8 cellular contexts compared by ENCODE assay signal in the genomic region with DNA sequence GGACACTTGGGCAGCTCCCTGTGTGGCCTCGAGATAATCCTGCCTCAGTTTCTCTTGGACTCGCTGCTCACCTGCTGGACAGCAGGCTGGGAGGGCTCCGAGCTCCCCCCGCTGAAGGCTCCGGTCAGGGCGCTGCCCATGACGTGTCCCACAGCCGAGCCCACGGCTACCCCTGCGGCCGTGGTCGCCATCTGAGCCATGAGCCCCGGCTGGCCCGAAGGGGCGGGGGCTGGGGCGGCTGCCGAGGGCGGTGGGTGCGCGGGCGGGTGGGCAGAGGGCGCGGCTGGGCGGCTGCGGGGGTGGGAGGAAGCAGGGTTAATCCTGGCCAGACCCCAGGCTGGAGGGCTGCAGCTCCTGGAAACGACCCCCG. TPM values are rescaled to one million over a fixed set of nuclear protein-coding genes. Genes with fewer than 3 reads are reported as not detected.
DNase-seq lines count a peak whose midpoint lies in the region; ATAC-seq, FAIRE-seq and TF ChIP-seq lines count a peak whose summit lies in the region.

No MANE protein-coding gene starts in this region.

- TF ChIP-seq POLR2A in transverse colon (IDR thresholded peaks at IDR 0.05): no peak

- H3K4me1 ChIP-seq in lower lobe of right lung (peaks cover 52% of the 10 kb centered on the region), transverse colon (peaks cover 16 to 63% (median 35%) of the 10 kb centered on the region in 4 donors)

- TF ChIP-seq EP300 in transverse colon (IDR thresholded peaks at IDR 0.05; ENCODE audit: low read depth): no peak

- H3K9me3 ChIP-seq in lower lobe of right lung (no peaks in the 10 kb centered on the region), transverse colon (no peaks in the 10 kb centered on the region)

- in situ Hi-C loops in transverse colon (cut with MboI; ENCODE audit: low pct_ligation_motif_present in 1 of 4, low pct_unique_long_range_greater_than_20kb in 1 of 4, low sequenced_read_pairs in 3 of 4): no loop called here

- DNase-seq in activated CD8-positive, alpha-beta memory T cell treated with anti-CD3 and anti-CD28 coated beads, Interleukin-2, amount 10 ng/mL, durations not matched to agents 7 days and 5 days: no peak
- no peak for DNase-seq in activated CD8-positive, alpha-beta memory T cell treated with anti-CD3 and anti-CD28 coated beads, Interleukin-2, amount 50 U/mL, for 48 hours
- no peak for DNase-seq in bronchial epithelial cell (ENCODE audit: low read depth)
- no peak for DNase-seq in lower lobe of right lung
- no peak for DNase-seq in transverse colon
- DNase-seq in mucosa of gallbladder (ENCODE audit: low spot score): no peak

- 6% methylated on average over 14 of the region's 27 CpGs; no CpG with 5 or more reads in 1 of the 2 donors for WGBS in transverse colon (ENCODE audit: low coverage in 1 of 2), 2 donors

- TF ChIP-seq CTCF in bronchial epithelial cell (IDR thresholded peaks at IDR 0.05; ENCODE audit: insufficient read depth, low read length, severe bottlenecking) (no peak), lower lobe of right lung (IDR thresholded peaks at IDR 0.05) (no peak), transverse colon (IDR thresholded peaks at IDR 0.05) (no peak)

- H3K36me3 ChIP-seq in bronchial epithelial cell (ENCODE audit: control insufficient read depth, insufficient read depth, low read length): no peaks in the 10 kb centered on the region
- no peaks in the 10 kb centered on the region for H3K36me3 ChIP-seq in lower lobe of right lung
- H3K36me3 ChIP-seq in transverse colon: no peaks in the 10 kb centered on the region

- H3K27me3 Mint-ChIP-seq in activated CD8-positive, alpha-beta memory T cell treated with anti-CD3 and anti-CD28 coated beads, Interleukin-2, amount 10 ng/mL, durations not matched to agents 7 days and 5 days: no peaks in the 10 kb centered on the region

- H3K27ac ChIP-seq in lower lobe of right lung (peak overlapping the region; percentile 75), transverse colon (peak overlapping the region; percentile 88 to 93 (median 89))

- intact Hi-C loops in lower lobe of right lung (cut with DNase I) (no loop called here), transverse colon (cut with DNase I; ENCODE audit: low total_unique reads) (no loop called here)

- H3K27ac Mint-ChIP-seq in activated CD8-positive, alpha-beta memory T cell treated with anti-CD3 and anti-CD28 coated beads, Interleukin-2, amount 10 ng/mL, durations not matched to agents 7 days and 5 days: peak overlapping the region; percentile 73

- peak; percentile 6 for ATAC-seq in activated CD8-positive, alpha-beta memory T cell treated with anti-CD3 and anti-CD28 coated beads, Interleukin-2, amount 10 ng/mL, durations not matched to agents 7 days and 5 days
- peak; percentile 1 to 3 for ATAC-seq in lower lobe of right lung
- no peak for ATAC-seq in GM21447 (IDR thresholded peaks at IDR 0.05; ENCODE audit: unreplicated experiment)
- ATAC-seq in GM19324 (IDR thresholded peaks at IDR 0.05; ENCODE audit: low FRiP score, unreplicated experiment): no peak

- peaks cover 3% of the 10 kb centered on the region for H3K36me3 Mint-ChIP-seq in activated CD8-positive, alpha-beta memory T cell treated with anti-CD3 and anti-CD28 coated beads, Interleukin-2, amount 10 ng/mL, durations not matched to agents 7 days and 5 days

- H3K27me3 ChIP-seq in bronchial epithelial cell (ENCODE audit: control insufficient read depth, insufficient read depth, low read length) (no peaks in the 10 kb centered on the region), lower lobe of right lung (ENCODE audit: low read depth) (no peaks in the 10 kb centered on the region), transverse colon (no peaks in the 10 kb centered on the region)

- peaks cover 57% of the 10 kb centered on the region for H3K4me1 Mint-ChIP-seq in activated CD8-positive, alpha-beta memory T cell treated with anti-CD3 and anti-CD28 coated beads, Interleukin-2, amount 10 ng/mL, durations not matched to agents 7 days and 5 days

- FAIRE-seq in bronchial epithelial cell (lab: Jason Lieb, UNC): no peak

- H3K9me3 Mint-ChIP-seq in activated CD8-positive, alpha-beta memory T cell treated with anti-CD3 and anti-CD28 coated beads, Interleukin-2, amount 10 ng/mL, durations not matched to agents 7 days and 5 days (ENCODE audit: low read depth): no peaks in the 10 kb centered on the region

- H3K4me3 ChIP-seq in bronchial epithelial cell (ENCODE audit: low read depth, low read length) (peak overlapping the region; percentile 83), lower lobe of right lung (peak overlapping the region; percentile 69), transverse colon (peak overlapping the region; percentile 67 to 80 (median 72))

- H3K4me3 Mint-ChIP-seq in activated CD8-positive, alpha-beta memory T cell treated with anti-CD3 and anti-CD28 coated beads, Interleukin-2, amount 10 ng/mL, durations not matched to agents 7 days and 5 days: peak overlapping the region; percentile 75

- CTCF ChIA-PET in activated CD8-positive, alpha-beta memory T cell treated with anti-CD3 and anti-CD28 coated beads, Interleukin-2, amount 10 ng/mL, durations not matched to agents 7 days and 5 days (lab: Charles Lee): interaction anchor here (0.5 to 8.8 kb wide), 18 partner anchors 12 to 177 kb away, joined by 3 to 95 read pairs (median 5); partner anchors contain the start of genes SLC2A11 and ZNF70

RNA-seq across cellular contexts. Expression of gene CHCHD10, which starts 0.5 kb away (rescaled TPM):
- total RNA-seq in activated CD8-positive, alpha-beta memory T cell treated with anti-CD3 and anti-CD28 coated beads, Interleukin-2, amount 10 ng/mL, durations not matched to agents 7 days and 5 days: 100 to 1,000 TPM; 155 to 159 TPM
- total RNA-seq in bronchial epithelial cell (4.5 and 11.5 TPM in 2 replicates), lower lobe of right lung (114 TPM), transverse colon (10 to 100 TPM; 15.3 to 80.1 (median 50.8) TPM), mucosa of gallbladder (148 TPM)

RNA-seq across cellular contexts. Expression of gene C22orf15, which starts 4.5 kb away (rescaled TPM):
- total RNA-seq in activated CD8-positive, alpha-beta memory T cell treated with anti-CD3 and anti-CD28 coated beads, Interleukin-2, amount 10 ng/mL, durations not matched to agents 7 days and 5 days: 1 to 10 TPM in 1 of 2 experiments, under 1 TPM in 1; 0.77 to 2.8 TPM
- total RNA-seq in bronchial epithelial cell (not detected in 2 replicates), lower lobe of right lung (5.9 TPM), transverse colon (not detected), mucosa of gallbladder (1.8 TPM)

RNA-seq across cellular contexts. Expression of gene MMP11, which starts 5.4 kb away (rescaled TPM):
- 1 to 10 TPM in 1 of 2 experiments, under 1 TPM in 1; 0.91 to 1.0 TPM for total RNA-seq in activated CD8-positive, alpha-beta memory T cell treated with anti-CD3 and anti-CD28 coated beads, Interleukin-2, amount 10 ng/mL, durations not matched to agents 7 days and 5 days
- total RNA-seq in bronchial epithelial cell: 0.38 and 0.53 TPM in 2 replicates
- total RNA-seq in lower lobe of right lung: 1.9 TPM
- 1 to 10 TPM; 1.2 to 2.2 (median 1.6) TPM for total RNA-seq in transverse colon
- 4.4 TPM for total RNA-seq in mucosa of gallbladder

RNA-seq across cellular contexts. Expression of gene VPREB3, which starts 13.1 kb away (rescaled TPM):
- total RNA-seq in activated CD8-positive, alpha-beta memory T cell treated with anti-CD3 and anti-CD28 coated beads, Interleukin-2, amount 10 ng/mL, durations not matched to agents 7 days and 5 days: under 1 TPM in 1 of 2 experiments, not detected in 1; 0.70 TPM
- total RNA-seq in bronchial epithelial cell (not detected in 2 replicates), lower lobe of right lung (not detected), transverse colon (1 to 10 TPM in 2 of 4 donors, not detected in 2; 2.6 to 5.4 TPM), mucosa of gallbladder (not detected)

RNA-seq across cellular contexts. Expression of gene ZNF70, which starts 16.4 kb away (rescaled TPM):
- total RNA-seq in activated CD8-positive, alpha-beta memory T cell treated with anti-CD3 and anti-CD28 coated beads, Interleukin-2, amount 10 ng/mL, durations not matched to agents 7 days and 5 days: 1 to 10 TPM; 2.9 to 3.0 TPM
- total RNA-seq in bronchial epithelial cell: 1.3 TPM in 2 replicates
- 5.7 TPM for total RNA-seq in lower lobe of right lung
- 1 to 10 TPM; 2.7 to 7.5 (median 5.9) TPM for total RNA-seq in transverse colon
- 6.8 TPM for total RNA-seq in mucosa of gallbladder

Comparison
In these comparisons a context has a peak if more than half of its experiments do, and no peak if none do; other contexts are left out.
1. ATAC-seq: peak in activated CD8-positive, alpha-beta memory T cell treated with anti-CD3 and anti-CD28 coated beads, Interleukin-2, amount 10 ng/mL, durations not matched to agents 7 days and 5 days (single experiment) and lower lobe of right lung (2 of 2); none in GM21447 (single experiment) and GM19324 (single experiment).
2. Peak in every context shown above with its lines, with median percentiles within 50 percentile points of each other: H3K4me3 ChIP-seq.